In genomic region chr17:57518587-57519118, GRCh38 we compare ENCODE assay signal across 10 cellular contexts.
A peak's percentile ranks its signal among the peaks of the same experiment; 100 is the strongest.
DNase-seq lines count a peak whose midpoint lies in the region; ATAC-seq and TF ChIP-seq lines count a peak whose summit lies in the region.
"Had no signal": no experiment of that assay in that cellular context is flagged by ENCODE, and none has a peak within 500 bp of the region (broad histone marks: within the 10 kb centered on the region; RNA-seq: fewer than 3 reads in every experiment).

No MANE protein-coding gene starts in this region.

- H3K4me1 Mint-ChIP-seq in MCF 10A (ENCODE audit: insufficient read depth, unreplicated experiment) (peaks cover 27% of the 10 kb centered on the region), WTC11 (peaks cover 55% of the 10 kb centered on the region)

- intact Hi-C loops in left ventricle myocardium inferior (cut with micrococcal nuclease) (loop anchor here (10.0 kb wide), 1 partner anchor 274 kb away; no protein-coding TSS in a partner anchor), MCF 10A (cut with micrococcal nuclease) (loop anchor here (5.0 kb wide), 1 partner anchor 276 kb away; no protein-coding TSS in a partner anchor)

- H3K27ac Mint-ChIP-seq in MCF 10A (ENCODE audit: low read depth, unreplicated experiment) (no peak overlapping the region), WTC11 (no peak overlapping the region)
- H3K27ac Mint-ChIP-seq: activated T-cell treated with anti-CD3 and anti-CD28 coated beads, Interleukin-2, amount 50 U/mL, for 72 hours; immature natural killer cell had no signal

- H3K4me1 ChIP-seq in left ventricle myocardium inferior (peaks cover 48% of the 10 kb centered on the region), thymus (ENCODE audit: control insufficient read depth, insufficient read depth, low read length) (peaks cover 46% of the 10 kb centered on the region)

- POLR2A ChIA-PET in MCF 10A (lab: Yijun Ruan, JAX) = no interaction called here
- POLR2A ChIA-PET in WTC11 (lab: Charles Lee) = no interaction called here

- 26% methylated on average over 11 of the region's 11 CpGs for WGBS in thymus

- CTCF ChIA-PET in MCF 10A (lab: Yijun Ruan, JAX) (interaction anchor here (1.1 kb wide), 1 partner anchor 275 kb away, joined by 3 read pairs; no protein-coding TSS in a partner anchor), WTC11 (lab: Charles Lee) (interaction anchor here (0.6 to 2.4 kb wide), 3 partner anchors 18 to 275 kb away, joined by 4 to 7 read pairs (median 5); no protein-coding TSS in a partner anchor)

- H3K9me3 Mint-ChIP-seq in MCF 10A (ENCODE audit: unreplicated experiment) = no peaks in the 10 kb centered on the region
- no peaks in the 10 kb centered on the region for H3K9me3 Mint-ChIP-seq in WTC11
- H3K9me3 Mint-ChIP-seq: activated T-cell treated with anti-CD3 and anti-CD28 coated beads, Interleukin-2, amount 50 U/mL, for 72 hours; immature natural killer cell had no signal

- H3K4me3 Mint-ChIP-seq in MCF 10A (ENCODE audit: unreplicated experiment) (no peak overlapping the region), WTC11 (no peak overlapping the region)
- H3K4me3 Mint-ChIP-seq: activated T-cell treated with anti-CD3 and anti-CD28 coated beads, Interleukin-2, amount 50 U/mL, for 72 hours; immature natural killer cell had no signal

- no peak for TF ChIP-seq CTCF in left ventricle myocardium inferior (IDR thresholded peaks at IDR 0.05; ENCODE audit: borderline replicate concordance)
- TF ChIP-seq CTCF in MCF 10A (IDR thresholded peaks at IDR 0.05; ENCODE audit: unreplicated experiment) = no peak
- no peak for TF ChIP-seq CTCF in WTC11 (IDR thresholded peaks at IDR 0.05)

- peak overlapping the region; percentile 34 for H3K27ac ChIP-seq in left ventricle myocardium inferior (replicated peaks)
- peak overlapping the region; percentile 56 for H3K27ac ChIP-seq in thymus (ENCODE audit: low read depth)

- BruUV-seq in MCF 10A (replicated peaks; lab: Mats Ljungman, UMichigan) = no TSS peak

- no peak for ATAC-seq in WTC11
- ATAC-seq: activated T-cell treated with anti-CD3 and anti-CD28 coated beads, Interleukin-2, amount 50 U/mL, for 72 hours had no signal

- H3K27me3 Mint-ChIP-seq in MCF 10A (ENCODE audit: insufficient read depth, unreplicated experiment) (no peaks in the 10 kb centered on the region), WTC11 (ENCODE audit: low read depth) (no peaks in the 10 kb centered on the region)

- H3K27me3 ChIP-seq in left ventricle myocardium inferior (ENCODE audit: low read depth) (no peaks in the 10 kb centered on the region), thymus (ENCODE audit: control insufficient read depth, insufficient read depth) (no peaks in the 10 kb centered on the region)

- H3K36me3 Mint-ChIP-seq in MCF 10A (ENCODE audit: insufficient read depth, unreplicated experiment) (peaks cover 26% of the 10 kb centered on the region), WTC11 (no peaks in the 10 kb centered on the region)
- H3K36me3 Mint-ChIP-seq: immature natural killer cell had no signal

- H3K9me3 ChIP-seq in left ventricle myocardium inferior (replicated peaks) = no peaks in the 10 kb centered on the region
- H3K9me3 ChIP-seq in thymus (ENCODE audit: control insufficient read depth) = no peaks in the 10 kb centered on the region

- H3K4me3 ChIP-seq in left ventricle myocardium inferior = no peak overlapping the region
- H3K4me3 ChIP-seq in thymus (ENCODE audit: low read length) = no peak overlapping the region

- DNase-seq in NCI-H1092 (lab: John Stamatoyannopoulos, UW) (peak; percentile 92), NCI-H82 (lab: John Stamatoyannopoulos, UW) (peak; percentile 100), left ventricle myocardium inferior (peak; percentile 66), MCF 10A (ENCODE audit: unreplicated experiment) (no peak), WTC11 (ENCODE audit: low spot score) (no peak), GF-D8 (lab: John Stamatoyannopoulos, UW) (no peak)
- DNase-seq: activated T-cell treated with anti-CD3 and anti-CD28 coated beads, Interleukin-2, amount 50 U/mL, for 72 hours; immature natural killer cell; SW 1271 had no signal

- no peaks in the 10 kb centered on the region for H3K36me3 ChIP-seq in left ventricle myocardium inferior
- peaks cover 4% of the 10 kb centered on the region for H3K36me3 ChIP-seq in thymus (ENCODE audit: control insufficient read depth, insufficient read depth)

TF ChIP-seq in WTC11, 78 proteins besides CTCF, POLR2A, EP300 and RAD21 (continues in another document):
- TF ChIP-seq E2F5 (CRISPR knock-in tag; IDR thresholded peaks at IDR 0.05) (no peak), NFATC4 (CRISPR knock-in tag; IDR thresholded peaks at IDR 0.05) (no peak), USF2 (CRISPR knock-in tag; IDR thresholded peaks at IDR 0.05) (no peak), TP53 (CRISPR knock-in tag; IDR thresholded peaks at IDR 0.05) (no peak), ATF6 (CRISPR knock-in tag; IDR thresholded peaks at IDR 0.05) (no peak), STAT6 (CRISPR knock-in tag; conservative IDR thresholded peaks at IDR 0.05; ENCODE audit: low read depth) (no peak), ATF1 (CRISPR knock-in tag; IDR thresholded peaks at IDR 0.05) (no peak), FOXK1 (CRISPR knock-in tag; IDR thresholded peaks at IDR 0.05) (no peak), ZNF425 (CRISPR knock-in tag; conservative IDR thresholded peaks at IDR 0.05) (no peak)

Comparison
In these comparisons a context has a peak if more than half of its experiments do, and no peak if none do; other contexts are left out.
1. DNase-seq: peak in NCI-H1092 (single experiment), NCI-H82 (single experiment) and left ventricle myocardium inferior (single experiment); none in MCF 10A (single experiment), WTC11 (single experiment) and GF-D8 (single experiment).